In the genomic region with DNA sequence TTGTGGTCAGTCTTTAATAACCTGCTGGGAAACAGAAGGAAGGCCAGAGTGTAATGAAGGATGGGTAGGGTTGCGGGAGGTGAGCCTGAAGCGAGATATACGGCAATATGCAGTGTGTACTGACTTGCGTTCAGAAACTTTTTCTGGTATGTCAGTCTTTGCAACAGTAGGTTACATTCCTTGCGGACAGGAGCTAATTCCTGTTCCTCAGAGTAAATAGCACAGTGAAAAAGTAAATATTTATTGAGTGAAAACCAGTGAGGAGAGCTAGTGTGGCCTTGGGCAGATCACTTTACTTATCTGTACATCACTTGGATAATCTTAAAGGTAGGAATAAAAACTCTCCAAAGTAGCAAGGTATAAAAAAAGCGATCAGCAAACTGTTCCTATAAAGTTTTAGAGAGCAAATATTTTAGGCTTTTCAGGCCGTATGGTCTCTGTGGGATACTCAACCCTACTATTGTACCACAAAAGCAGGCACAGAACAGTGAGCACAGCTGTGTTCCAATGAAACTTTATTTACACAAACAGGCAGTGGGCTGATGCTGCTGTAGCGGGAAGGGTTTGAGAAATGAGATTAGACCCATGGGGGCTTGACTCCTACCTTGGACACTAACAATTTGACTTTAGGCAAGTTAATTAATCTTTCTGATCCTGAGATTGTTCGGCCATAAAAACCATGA, we compare ENCODE assay signal across 23 cellular contexts.
DNase-seq lines count a peak whose midpoint lies in the region; ATAC-seq, FAIRE-seq and TF ChIP-seq lines count a peak whose summit lies in the region.
"Had no signal": no experiment of that assay in that cellular context is flagged by ENCODE, and none has a peak within 500 bp of the region (broad histone marks: within the 10 kb centered on the region; RNA-seq: fewer than 3 reads in every experiment).

No MANE protein-coding gene starts in this region.

- H2AFZ ChIP-seq in HepG2 (ENCODE audit: low read length) (no peak overlapping the region), neural progenitor cell (replicated peaks) (peak overlapping the region; percentile 66)

- H3K36me3 Mint-ChIP-seq in neural progenitor cell, result peaks cover 3% of the 10 kb centered on the region

- DNase-seq in HepG2 (ENCODE audit: low spot score), result peak; percentile 49
- no peak for DNase-seq in right lobe of liver
- DNase-seq in neural progenitor cell (ENCODE audit: low spot score), result no peak
- DNase-seq in heart right ventricle, result no peak
- no peak for DNase-seq in NCI-H146 treated with DMSO at 0.1 percent for 48 hours (lab: John Stamatoyannopoulos, UW; ENCODE audit: unreplicated experiment)
- DNase-seq in T1000 (lab: John Stamatoyannopoulos, UW), result no peak
- DNase-seq: C1 segment of cervical spinal cord; Calu3; CD4-positive, alpha-beta T cell; DMS 273 treated with DMSO at 0.1 percent for 48 hours; DMS79 treated with DMSO at 0.1 percent for 48 hours; EL; HFFc6; IMR-90 had no signal

- H3K4me1 Mint-ChIP-seq in neural progenitor cell, result peaks cover 62% of the 10 kb centered on the region
- H3K4me1 Mint-ChIP-seq: B cell had no signal

- H3K4me1 ChIP-seq in HepG2 (ENCODE audit: insufficient read depth, low read length), result peaks cover 16% of the 10 kb centered on the region
- no peaks in the 10 kb centered on the region for H3K4me1 ChIP-seq in right lobe of liver
- no peaks in the 10 kb centered on the region; the same call in 1 of the 2 replicates for H3K4me1 ChIP-seq in HUES64 (ENCODE audit: insufficient read depth, low read length)
- peaks cover 20% of the 10 kb centered on the region for H3K4me1 ChIP-seq in neural progenitor cell
- H3K4me1 ChIP-seq in heart right ventricle, result peaks cover 0 to 48% (median 6%) of the 10 kb centered on the region in 9 donors
- H3K4me1 ChIP-seq: HAP-1 had no signal

- H3K27me3 ChIP-seq in HepG2 (ENCODE audit: control insufficient read depth in 1 of 2, insufficient read depth in 2 of 2, low read length in 2 of 2) (peaks cover 0 to 4% of the 10 kb centered on the region in 2 experiments; a peak in 2 of 5 replicates), right lobe of liver (no peaks in the 10 kb centered on the region), HUES64 (ENCODE audit: insufficient read depth, low read length) (no peaks in the 10 kb centered on the region), neural progenitor cell (no peaks in the 10 kb centered on the region), heart right ventricle (no peaks in the 10 kb centered on the region)

- ATAC-seq in HepG2, result peak; percentile 94
- ATAC-seq in right lobe of liver, result no peak
- no peak for ATAC-seq in heart right ventricle

- no peaks in the 10 kb centered on the region for H3K9me3 ChIP-seq in HepG2 (ENCODE audit: low read length)
- no peaks in the 10 kb centered on the region for H3K9me3 ChIP-seq in right lobe of liver
- H3K9me3 ChIP-seq in HUES64 (ENCODE audit: insufficient read depth, low read depth, low read length), result no peaks in the 10 kb centered on the region
- H3K9me3 ChIP-seq in neural progenitor cell (ENCODE audit: low read depth), result no peaks in the 10 kb centered on the region
- H3K9me3 ChIP-seq in heart right ventricle, result no peaks in the 10 kb centered on the region
- H3K9me3 ChIP-seq: HAP-1 had no signal

- no peak for TF ChIP-seq RAD21 in HepG2 (CRISPR knock-in tag; IDR thresholded peaks at IDR 0.05)

- POLR2A ChIA-PET in HepG2 (lab: Yijun Ruan, JAX), result no interaction called here

- peak in 1 of 2 experiments; percentile 38; a peak in 1 of 4 replicates for TF ChIP-seq EP300 in HepG2 (IDR thresholded peaks at IDR 0.05; ENCODE audit: low read depth in 2 of 2, low read length in 2 of 2)
- no peak for TF ChIP-seq EP300 in HepG2 (CRISPR knock-in tag; IDR thresholded peaks at IDR 0.05; ENCODE audit: borderline replicate concordance)

- H3K4me3 ChIP-seq in HepG2 (replicated peaks in 1 of 3; ENCODE audit: insufficient read depth in 1 of 3, low read depth in 2 of 3, low read length in 3 of 3) (no peak overlapping the region), right lobe of liver (no peak overlapping the region), HUES64 (ENCODE audit: low read length) (no peak overlapping the region), neural progenitor cell (no peak overlapping the region), heart right ventricle (no peak overlapping the region)
- H3K4me3 ChIP-seq: HAP-1 had no signal

- no peak overlapping the region for H3K9ac ChIP-seq in HepG2 (ENCODE audit: insufficient read depth, low read depth, low read length)
- H3K9ac ChIP-seq in HUES64 (ENCODE audit: low read depth, low read length), result no peak overlapping the region
- H3K9ac ChIP-seq in neural progenitor cell, result no peak overlapping the region

- TF ChIP-seq CTCF in HepG2 (CRISPR knock-in tag; IDR thresholded peaks at IDR 0.05) (no peak), right lobe of liver (IDR thresholded peaks at IDR 0.05) (no peak), VCaP (conservative IDR thresholded peaks at IDR 0.05) (no peak), neural progenitor cell (IDR thresholded peaks at IDR 0.05) (no peak), heart right ventricle (IDR thresholded peaks at IDR 0.05) (no peak)

- H3K36me3 ChIP-seq in HepG2 (replicated peaks in 1 of 2; ENCODE audit: control insufficient read depth in 1 of 2, insufficient read depth in 2 of 2, low read length in 2 of 2) (no peaks in the 10 kb centered on the region), right lobe of liver (no peaks in the 10 kb centered on the region), HUES64 (ENCODE audit: insufficient read depth, low read length) (no peaks in the 10 kb centered on the region), neural progenitor cell (no peaks in the 10 kb centered on the region), heart right ventricle (no peaks in the 10 kb centered on the region)
- H3K36me3 ChIP-seq: HAP-1 had no signal

- intact Hi-C loops in HepG2 (cut with micrococcal nuclease; ENCODE audit: unreplicated experiment) (no loop called here), right lobe of liver (cut with DNase I) (no loop called here), heart right ventricle (cut with DNase I) (no loop called here)

- peaks cover 5% of the 10 kb centered on the region for H3K9me3 Mint-ChIP-seq in neural progenitor cell
- H3K9me3 Mint-ChIP-seq: CD4-positive, alpha-beta T cell had no signal

- H3F3A ChIP-seq in neural progenitor cell (ENCODE audit: low read depth), result peaks cover 24% of the 10 kb centered on the region

- H3K27me3 Mint-ChIP-seq in neural progenitor cell (ENCODE audit: insufficient read depth, low read depth), result peaks cover 5% of the 10 kb centered on the region
- H3K27me3 Mint-ChIP-seq: B cell; CD4-positive, alpha-beta T cell had no signal

- H4K20me1 ChIP-seq in HepG2 (ENCODE audit: insufficient read depth, low read length) (no peaks in the 10 kb centered on the region), neural progenitor cell (ENCODE audit: low read depth) (no peaks in the 10 kb centered on the region)

- peak overlapping the region; percentile 94 for H3K27ac Mint-ChIP-seq in neural progenitor cell
- H3K27ac Mint-ChIP-seq: B cell; CD4-positive, alpha-beta T cell; HFFc6 had no signal

- H3K79me2 ChIP-seq in HepG2 (ENCODE audit: insufficient read depth, low read length), result no peaks in the 10 kb centered on the region
- no peaks in the 10 kb centered on the region for H3K79me2 ChIP-seq in neural progenitor cell (ENCODE audit: low read depth)

- H3K4me2 ChIP-seq in HepG2 (ENCODE audit: low read depth, low read length) (0 out of 2 replicates have a peak overlapping the region, but pooled peaks have one; percentile 9), neural progenitor cell (peak overlapping the region; percentile 54)

- in situ Hi-C loops in HepG2 (cut with HindIII; ENCODE audit: extremely low pct_ligation_motif_present, low pct_unique_long_range_greater_than_20kb), result no loop called here

- WGBS in HepG2 (ENCODE audit: low lambda C conversion rate), result 9% methylated on average over 9 of the region's 9 CpGs
- 64% methylated on average over 8 of the region's 9 CpGs for WGBS in right lobe of liver (ENCODE audit: insufficient coverage, low coverage, low lambda C conversion rate, missing lambda C conversion rate)
- WGBS in HUES64, result 97% methylated on average over 9 of the region's 9 CpGs
- WGBS in heart right ventricle, 2 donors, result 88 to 92% methylated on average over 9 of the region's 9 CpGs

- no TSS peak for BruUV-seq in HepG2 (replicated peaks; lab: Mats Ljungman, UMichigan)

- CTCF ChIA-PET in HepG2 (lab: Yijun Ruan, JAX; ENCODE audit: low intra/inter-chr PET ratio, low total read pairs), result interaction anchor here (0.6 kb wide), 1 partner anchor 42 kb away, joined by 3 read pairs; no protein-coding TSS in a partner anchor

- H3K27ac ChIP-seq in HepG2 (ENCODE audit: extremely low read length, insufficient read depth, low read length) (no peak overlapping the region), right lobe of liver (no peak overlapping the region), HUES64 (ENCODE audit: low read depth, low read length) (peak overlapping the region; percentile 38; the same call in 1 of the 2 replicates), VCaP (peak overlapping the region; percentile 13), neural progenitor cell (peak overlapping the region; percentile 28), heart right ventricle (no peak overlapping the region)

- TF ChIP-seq POLR2A in HepG2 (IDR thresholded peaks at IDR 0.05; ENCODE audit: insufficient read depth in 1 of 2, low read depth in 2 of 2, low read length in 2 of 2) (no peak), right lobe of liver (IDR thresholded peaks at IDR 0.05) (no peak)

- FAIRE-seq in HepG2 (lab: Jason Lieb, UNC), result no peak
- FAIRE-seq: A204.1, G401.6, GM12892, H1, HTR-8/SVneo had no signal

- H3K4me3 Mint-ChIP-seq in neural progenitor cell, result no peak overlapping the region
- H3K4me3 Mint-ChIP-seq: B cell; CD4-positive, alpha-beta T cell; HFFc6 had no signal

TF ChIP-seq in HepG2, 621 proteins besides CTCF, POLR2A, EP300 and RAD21 (continues in another document):
- TF ChIP-seq USF2 (IDR thresholded peaks at IDR 0.05; ENCODE audit: low read depth, low read length) (no peak), USF2 (CRISPR knock-in tag; IDR thresholded peaks at IDR 0.05; ENCODE audit: borderline replicate concordance) (no peak)

Comparison
In these comparisons a context has a peak if more than half of its experiments do, and no peak if none do; other contexts are left out.
1. H3K27ac ChIP-seq: peak in HUES64 (single experiment), VCaP (single experiment) and neural progenitor cell (single experiment); none in HepG2 (single experiment), right lobe of liver (0 of 3) and heart right ventricle (0 of 10).